ENCODE assay signal across 1 cellular context in the genomic region with DNA sequence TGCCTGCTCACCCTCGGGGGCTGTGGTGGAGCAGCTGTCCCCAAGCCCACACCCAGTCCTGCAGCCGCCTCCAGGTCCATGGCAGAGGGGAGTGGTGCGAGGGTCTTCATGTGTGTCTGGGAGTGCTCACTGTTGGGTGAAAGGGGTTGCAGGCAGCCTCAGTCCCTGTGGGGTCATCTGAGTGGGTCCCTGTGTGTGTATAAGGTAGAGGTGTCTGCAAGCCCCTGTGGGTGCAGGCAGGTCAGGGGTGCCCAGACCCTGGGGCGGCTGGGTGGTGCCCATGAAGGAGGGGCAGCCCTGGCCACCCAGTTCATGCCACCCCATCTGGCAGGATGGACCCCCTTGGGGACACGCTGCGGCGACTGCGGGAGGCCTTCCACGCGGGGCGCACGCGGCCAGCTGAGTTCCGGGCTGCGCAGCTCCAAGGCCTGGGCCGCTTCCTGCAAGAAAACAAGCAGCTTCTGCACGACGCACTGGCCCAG.
TF ChIP-seq lines count a peak whose summit lies in the region.

No MANE protein-coding gene starts in this region.

TF ChIP-seq in WTC11, 78 proteins besides CTCF, POLR2A, EP300 and RAD21:
- TF ChIP-seq, protein P1, sequence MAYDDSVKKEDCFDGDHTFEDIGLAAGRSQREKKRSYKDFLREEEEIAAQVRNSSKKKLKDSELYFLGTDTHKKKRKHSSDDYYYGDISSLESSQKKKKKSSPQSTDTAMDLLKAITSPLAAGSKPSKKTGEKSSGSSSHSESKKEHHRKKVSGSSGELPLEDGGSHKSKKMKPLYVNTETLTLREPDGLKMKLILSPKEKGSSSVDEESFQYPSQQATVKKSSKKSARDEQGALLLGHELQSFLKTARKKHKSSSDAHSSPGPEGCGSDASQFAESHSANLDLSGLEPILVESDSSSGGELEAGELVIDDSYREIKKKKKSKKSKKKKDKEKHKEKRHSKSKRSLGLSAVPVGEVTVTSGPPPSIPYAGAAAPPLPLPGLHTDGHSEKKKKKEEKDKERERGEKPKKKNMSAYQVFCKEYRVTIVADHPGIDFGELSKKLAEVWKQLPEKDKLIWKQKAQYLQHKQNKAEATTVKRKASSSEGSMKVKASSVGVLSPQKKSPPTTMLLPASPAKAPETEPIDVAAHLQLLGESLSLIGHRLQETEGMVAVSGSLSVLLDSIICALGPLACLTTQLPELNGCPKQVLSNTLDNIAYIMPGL (CRISPR knock-in tag; IDR thresholded peaks at IDR 0.05): no peak
- TF ChIP-seq ZNF219 (CRISPR knock-in tag; IDR thresholded peaks at IDR 0.05; ENCODE audit: borderline replicate concordance) (no peak), ZNF416 (CRISPR knock-in tag; IDR thresholded peaks at IDR 0.05) (no peak), NFATC4 (CRISPR knock-in tag; IDR thresholded peaks at IDR 0.05) (no peak), MYBL2 (CRISPR knock-in tag; IDR thresholded peaks at IDR 0.05) (no peak), GTF2I (CRISPR knock-in tag; conservative IDR thresholded peaks at IDR 0.05) (no peak), PRRX2 (CRISPR knock-in tag; IDR thresholded peaks at IDR 0.05) (no peak), ESRRA (CRISPR knock-in tag; IDR thresholded peaks at IDR 0.05; ENCODE audit: borderline replicate concordance) (no peak), SP1 (CRISPR knock-in tag; conservative IDR thresholded peaks at IDR 0.05) (no peak), IRF2 (CRISPR knock-in tag; IDR thresholded peaks at IDR 0.05; ENCODE audit: borderline replicate concordance, low read depth) (no peak)
- TF ChIP-seq, protein P2, sequence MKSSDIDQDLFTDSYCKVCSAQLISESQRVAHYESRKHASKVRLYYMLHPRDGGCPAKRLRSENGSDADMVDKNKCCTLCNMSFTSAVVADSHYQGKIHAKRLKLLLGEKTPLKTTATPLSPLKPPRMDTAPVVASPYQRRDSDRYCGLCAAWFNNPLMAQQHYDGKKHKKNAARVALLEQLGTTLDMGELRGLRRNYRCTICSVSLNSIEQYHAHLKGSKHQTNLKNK (CRISPR knock-in tag; IDR thresholded peaks at IDR 0.05): no peak
- TF ChIP-seq, protein P3, sequence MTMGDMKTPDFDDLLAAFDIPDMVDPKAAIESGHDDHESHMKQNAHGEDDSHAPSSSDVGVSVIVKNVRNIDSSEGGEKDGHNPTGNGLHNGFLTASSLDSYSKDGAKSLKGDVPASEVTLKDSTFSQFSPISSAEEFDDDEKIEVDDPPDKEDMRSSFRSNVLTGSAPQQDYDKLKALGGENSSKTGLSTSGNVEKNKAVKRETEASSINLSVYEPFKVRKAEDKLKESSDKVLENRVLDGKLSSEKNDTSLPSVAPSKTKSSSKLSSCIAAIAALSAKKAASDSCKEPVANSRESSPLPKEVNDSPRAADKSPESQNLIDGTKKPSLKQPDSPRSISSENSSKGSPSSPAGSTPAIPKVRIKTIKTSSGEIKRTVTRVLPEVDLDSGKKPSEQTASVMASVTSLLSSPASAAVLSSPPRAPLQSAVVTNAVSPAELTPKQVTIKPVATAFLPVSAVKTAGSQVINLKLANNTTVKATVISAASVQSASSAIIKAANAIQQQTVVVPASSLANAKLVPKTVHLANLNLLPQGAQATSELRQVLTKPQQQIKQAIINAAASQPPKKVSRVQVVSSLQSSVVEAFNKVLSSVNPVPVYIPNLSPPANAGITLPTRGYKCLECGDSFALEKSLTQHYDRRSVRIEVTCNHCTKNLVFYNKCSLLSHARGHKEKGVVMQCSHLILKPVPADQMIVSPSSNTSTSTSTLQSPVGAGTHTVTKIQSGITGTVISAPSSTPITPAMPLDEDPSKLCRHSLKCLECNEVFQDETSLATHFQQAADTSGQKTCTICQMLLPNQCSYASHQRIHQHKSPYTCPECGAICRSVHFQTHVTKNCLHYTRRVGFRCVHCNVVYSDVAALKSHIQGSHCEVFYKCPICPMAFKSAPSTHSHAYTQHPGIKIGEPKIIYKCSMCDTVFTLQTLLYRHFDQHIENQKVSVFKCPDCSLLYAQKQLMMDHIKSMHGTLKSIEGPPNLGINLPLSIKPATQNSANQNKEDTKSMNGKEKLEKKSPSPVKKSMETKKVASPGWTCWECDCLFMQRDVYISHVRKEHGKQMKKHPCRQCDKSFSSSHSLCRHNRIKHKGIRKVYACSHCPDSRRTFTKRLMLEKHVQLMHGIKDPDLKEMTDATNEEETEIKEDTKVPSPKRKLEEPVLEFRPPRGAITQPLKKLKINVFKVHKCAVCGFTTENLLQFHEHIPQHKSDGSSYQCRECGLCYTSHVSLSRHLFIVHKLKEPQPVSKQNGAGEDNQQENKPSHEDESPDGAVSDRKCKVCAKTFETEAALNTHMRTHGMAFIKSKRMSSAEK (CRISPR knock-in tag; IDR thresholded peaks at IDR 0.05; ENCODE audit: borderline replicate concordance): no peak
- TF ChIP-seq, protein P4, sequence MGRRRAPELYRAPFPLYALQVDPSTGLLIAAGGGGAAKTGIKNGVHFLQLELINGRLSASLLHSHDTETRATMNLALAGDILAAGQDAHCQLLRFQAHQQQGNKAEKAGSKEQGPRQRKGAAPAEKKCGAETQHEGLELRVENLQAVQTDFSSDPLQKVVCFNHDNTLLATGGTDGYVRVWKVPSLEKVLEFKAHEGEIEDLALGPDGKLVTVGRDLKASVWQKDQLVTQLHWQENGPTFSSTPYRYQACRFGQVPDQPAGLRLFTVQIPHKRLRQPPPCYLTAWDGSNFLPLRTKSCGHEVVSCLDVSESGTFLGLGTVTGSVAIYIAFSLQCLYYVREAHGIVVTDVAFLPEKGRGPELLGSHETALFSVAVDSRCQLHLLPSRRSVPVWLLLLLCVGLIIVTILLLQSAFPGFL (CRISPR knock-in tag; IDR thresholded peaks at IDR 0.05; ENCODE audit: borderline replicate concordance): no peak
- TF ChIP-seq, protein P5, sequence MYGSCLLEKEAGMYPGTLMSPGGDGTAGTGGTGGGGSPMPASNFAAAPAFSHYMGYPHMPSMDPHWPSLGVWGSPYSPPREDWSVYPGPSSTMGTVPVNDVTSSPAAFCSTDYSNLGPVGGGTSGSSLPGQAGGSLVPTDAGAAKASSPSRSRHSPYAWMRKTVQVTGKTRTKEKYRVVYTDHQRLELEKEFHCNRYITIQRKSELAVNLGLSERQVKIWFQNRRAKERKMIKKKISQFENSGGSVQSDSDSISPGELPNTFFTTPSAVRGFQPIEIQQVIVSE (CRISPR knock-in tag; IDR thresholded peaks at IDR 0.05; ENCODE audit: borderline replicate concordance): no peak
